Comparison of ENCODE assay signal across 9 cellular contexts in genomic region chr6:166005846-166006592, GRCh38.
DNase-seq lines count a peak whose midpoint lies in the region; ATAC-seq, FAIRE-seq and TF ChIP-seq lines count a peak whose summit lies in the region.
"Had no signal": no experiment of that assay in that cellular context is flagged by ENCODE, and none has a peak within 500 bp of the region (broad histone marks: within the 10 kb centered on the region; RNA-seq: fewer than 3 reads in every experiment).

No MANE protein-coding gene starts in this region.

- no peaks in the 10 kb centered on the region for H3K36me3 ChIP-seq in skeletal muscle satellite cell (ENCODE audit: insufficient read depth, low read length)
- H3K36me3 ChIP-seq in effector memory CD4-positive, alpha-beta T cell (ENCODE audit: control insufficient read depth, insufficient read depth, low read length) = no peaks in the 10 kb centered on the region

- POLR2A ChIA-PET in WTC11 (lab: Charles Lee) = no interaction called here

- no peak for FAIRE-seq in HTR-8/SVneo (lab: Jason Lieb, UNC)

- H3K4me1 ChIP-seq in skeletal muscle satellite cell (ENCODE audit: control insufficient read depth, insufficient read depth, low read length) = peaks cover 37% of the 10 kb centered on the region
- H3K4me1 ChIP-seq in effector memory CD4-positive, alpha-beta T cell (ENCODE audit: control insufficient read depth, insufficient read depth, low read length, poor library complexity, severe bottlenecking) = no peaks in the 10 kb centered on the region

- DNase-seq in HTR-8/SVneo (ENCODE audit: insufficient read length, low spot score) = peak; percentile 75
- no peak for DNase-seq in WTC11 (ENCODE audit: low spot score)
- peak in 45 of 51 donors; percentile 11 to 80 (median 64) for DNase-seq in hypothalamus (lab: John Stamatoyannopoulos, UW)
- no peak for DNase-seq in activated naive CD4-positive, alpha-beta T cell (lab: John Stamatoyannopoulos, UW)
- DNase-seq in NCI-H446 treated with DMSO at 0.1 percent for 48 hours (lab: John Stamatoyannopoulos, UW) = no peak
- no peak for DNase-seq in NCI-H2196 (lab: John Stamatoyannopoulos, UW; ENCODE audit: unreplicated experiment)
- no peak for DNase-seq in effector memory CD4-positive, alpha-beta T cell
- DNase-seq: naive B cell had no signal

- no peak overlapping the region for H3K27ac Mint-ChIP-seq in WTC11
- H3K27ac Mint-ChIP-seq: naive B cell had no signal

- H3K9ac ChIP-seq in skeletal muscle satellite cell (ENCODE audit: low read depth, low read length) = peak overlapping the region; percentile 83

- H3K27ac ChIP-seq in effector memory CD4-positive, alpha-beta T cell (ENCODE audit: insufficient read depth, low read length, poor library complexity, severe bottlenecking) = no peak overlapping the region

- H3K4me3 ChIP-seq in skeletal muscle satellite cell (ENCODE audit: low read length) = peak overlapping the region; percentile 64
- H3K4me3 ChIP-seq in effector memory CD4-positive, alpha-beta T cell (ENCODE audit: insufficient read depth, low read depth, low read length, poor library complexity, severe bottlenecking) = no peak overlapping the region

- H3K4me1 Mint-ChIP-seq in WTC11 = peaks cover 29% of the 10 kb centered on the region

- H3K9me3 ChIP-seq in skeletal muscle satellite cell (replicated peaks; ENCODE audit: low read length) = no peaks in the 10 kb centered on the region
- no peaks in the 10 kb centered on the region for H3K9me3 ChIP-seq in effector memory CD4-positive, alpha-beta T cell (ENCODE audit: control insufficient read depth, low read length)

- H3K27me3 ChIP-seq in skeletal muscle satellite cell (ENCODE audit: control insufficient read depth, insufficient read depth, low read length) = no peaks in the 10 kb centered on the region
- H3K27me3 ChIP-seq in effector memory CD4-positive, alpha-beta T cell (replicated peaks; ENCODE audit: control insufficient read depth, insufficient read depth, low read length, poor library complexity, severe bottlenecking) = peaks cover 15% of the 10 kb centered on the region

- H3K4me3 Mint-ChIP-seq in WTC11 = peak overlapping the region; percentile 45

- no peaks in the 10 kb centered on the region for H3K36me3 Mint-ChIP-seq in WTC11

- H3K9me3 Mint-ChIP-seq in WTC11 = no peaks in the 10 kb centered on the region

- no peak for TF ChIP-seq CTCF in WTC11 (IDR thresholded peaks at IDR 0.05)

- CTCF ChIA-PET in WTC11 (lab: Charles Lee) = interaction anchor here (0.8 to 2.7 kb wide), 3 partner anchors 26 to 92 kb away, joined by 5 to 18 read pairs (median 6); no protein-coding TSS in a partner anchor

- no peak for ATAC-seq in WTC11

- H3K27me3 Mint-ChIP-seq in WTC11 (ENCODE audit: low read depth) = peaks cover 82% of the 10 kb centered on the region

- H3K4me2 ChIP-seq in skeletal muscle satellite cell (ENCODE audit: low read length) = peak overlapping the region; percentile 75

TF ChIP-seq in WTC11, 78 proteins besides CTCF, POLR2A, EP300 and RAD21:
- TF ChIP-seq FOXK1 (CRISPR knock-in tag; IDR thresholded peaks at IDR 0.05) = no peak

Comparison
In these comparisons a context has a peak if more than half of its experiments do, and no peak if none do; other contexts are left out.
1. DNase-seq: peak in HTR-8/SVneo (single experiment) and hypothalamus (45 of 51); none in WTC11 (single experiment), activated naive CD4-positive, alpha-beta T cell (0 of 4), NCI-H446 treated with DMSO at 0.1 percent for 48 hours (single experiment), NCI-H2196 (single experiment) and effector memory CD4-positive, alpha-beta T cell (0 of 3).